In the genomic region with DNA sequence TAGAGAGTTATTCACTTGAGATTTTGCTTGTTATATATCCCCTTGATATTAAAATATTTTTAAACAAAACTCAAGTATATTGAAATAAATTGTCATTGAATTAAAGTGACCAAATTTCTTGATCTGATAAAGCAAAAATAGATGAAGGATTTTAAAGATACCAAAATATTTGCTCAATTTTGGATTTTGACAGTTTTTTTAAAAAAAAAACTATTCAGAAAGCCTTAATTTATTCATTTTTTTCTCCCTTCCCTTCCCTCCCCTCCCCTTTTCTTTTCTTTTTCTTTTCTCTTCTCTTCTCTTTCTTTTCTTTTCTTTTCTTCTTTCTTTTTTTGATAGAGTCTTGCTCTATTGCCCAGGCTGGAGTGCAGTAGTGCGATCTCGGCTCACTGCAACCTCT, we compare ENCODE assay signal across 9 cellular contexts.
"Had no signal": no experiment of that assay in that cellular context is flagged by ENCODE, and none has a peak within 500 bp of the region (broad histone marks: within the 10 kb centered on the region; RNA-seq: fewer than 3 reads in every experiment).

No MANE protein-coding gene starts in this region.

- FAIRE-seq: H1, H54 had no signal

- H3K9me3 Mint-ChIP-seq: GM23338, H9 had no signal

- H3K4me1 Mint-ChIP-seq: GM23338, H9 had no signal

- H3K27ac Mint-ChIP-seq: GM23338 had no signal

- H3K4me3 Mint-ChIP-seq: GM23338, H9 had no signal

- H3K27ac ChIP-seq: HL-60, KMS-11 had no signal

- H3K4me3 ChIP-seq: GM23338 had no signal

- ATAC-seq: GM23338 had no signal

- DNase-seq: H9, HCEC 1CT, IMR-90, KBM-7 had no signal
